In genomic region chr3:38497026-38497425, GRCh38 we compare ENCODE assay signal across 1 cellular context.
TF ChIP-seq lines count a peak whose summit lies in the region.

No MANE protein-coding gene starts in this region.

TF ChIP-seq in K562, 482 proteins besides CTCF, POLR2A, EP300 and RAD21 (continued from another document):
- TF ChIP-seq PRDM10 (IDR thresholded peaks at IDR 0.05; ENCODE audit: partially characterized antibody) (peak; percentile 59), SMARCA5 (IDR thresholded peaks at IDR 0.05) (no peak), EP400 (IDR thresholded peaks at IDR 0.05) (no peak), ZNF175 (CRISPR knock-in tag; IDR thresholded peaks at IDR 0.05; ENCODE audit: low read depth) (no peak), CEBPB (tag; IDR thresholded peaks at IDR 0.05) (0 out of 2 replicates have a peak, but pooled peaks have one; percentile 34), ELK3 (CRISPR knock-in tag; IDR thresholded peaks at IDR 0.05) (no peak), PTBP1 (IDR thresholded peaks at IDR 0.05; ENCODE audit: low read depth, low read length) (no peak), JUND (IDR thresholded peaks at IDR 0.05; ENCODE audit: borderline replicate concordance, low read depth, low read length) (0 out of 2 replicates have a peak, but pooled peaks have one; percentile 25), JUND (tag; IDR thresholded peaks at IDR 0.05; ENCODE audit: borderline replicate concordance, low read depth, low read length) (no peak), MBD2 (IDR thresholded peaks at IDR 0.05; ENCODE audit: borderline replicate concordance, low read depth) (no peak), GMEB1 (CRISPR knock-in tag; IDR thresholded peaks at IDR 0.05) (no peak)
TF ChIP-seq in K562: peak in this region for 4.
